In genomic region chr6:158110986-158111385, GRCh38 we compare ENCODE assay signal across 22 cellular contexts. TPM values are rescaled to one million over a fixed set of nuclear protein-coding genes. Genes with fewer than 3 reads are reported as not detected.
A peak's percentile ranks its signal among the peaks of the same experiment; 100 is the strongest.
DNase-seq lines count a peak whose midpoint lies in the region; ATAC-seq, FAIRE-seq and TF ChIP-seq lines count a peak whose summit lies in the region.
"Had no signal": no experiment of that assay in that cellular context is flagged by ENCODE, and none has a peak within 500 bp of the region (broad histone marks: within the 10 kb centered on the region; RNA-seq: fewer than 3 reads in every experiment).

No MANE protein-coding gene starts in this region.

- no peak for TF ChIP-seq POLR2A in HepG2 (IDR thresholded peaks at IDR 0.05; ENCODE audit: insufficient read depth in 1 of 2, low read depth in 2 of 2, low read length in 2 of 2)
- TF ChIP-seq POLR2A in right lobe of liver (IDR thresholded peaks at IDR 0.05): no peak
- no peak for TF ChIP-seq POLR2A in tibial nerve (IDR thresholded peaks at IDR 0.05)
- no peak for TF ChIP-seq POLR2A in gastrocnemius medialis (IDR thresholded peaks at IDR 0.05)

- H2BK5ac ChIP-seq in mesendoderm (ENCODE audit: low read length): no peak overlapping the region

- no peak overlapping the region for H3K18ac ChIP-seq in mesendoderm (ENCODE audit: low read length)

- H2BK120ac ChIP-seq in mesendoderm (ENCODE audit: low read depth, low read length): no peak overlapping the region

- H3K4me1 ChIP-seq in HepG2 (ENCODE audit: insufficient read depth, low read length) (peaks cover 10% of the 10 kb centered on the region), right lobe of liver (no peaks in the 10 kb centered on the region), mesendoderm (ENCODE audit: control insufficient read depth, low read depth, low read length) (no peaks in the 10 kb centered on the region), tibial nerve (no peaks in the 10 kb centered on the region), gastrocnemius medialis (no peaks in the 10 kb centered on the region)
- H3K4me1 ChIP-seq: A549, BLaER1 had no signal

- H3K4me3 ChIP-seq in HepG2 (replicated peaks in 1 of 3; ENCODE audit: insufficient read depth in 1 of 3, low read depth in 2 of 3, low read length in 3 of 3): no peak overlapping the region
- no peak overlapping the region for H3K4me3 ChIP-seq in right lobe of liver
- no peak overlapping the region for H3K4me3 ChIP-seq in mesendoderm (ENCODE audit: low read length)
- H3K4me3 ChIP-seq in tibial nerve: no peak overlapping the region
- no peak overlapping the region for H3K4me3 ChIP-seq in gastrocnemius medialis
- H3K4me3 ChIP-seq: A549, BLaER1, GM12878 had no signal

- FAIRE-seq in HepG2 (lab: Jason Lieb, UNC): no peak
- FAIRE-seq: A549, GM12878, GM19239, H1 had no signal

- H3K4me2 ChIP-seq in HepG2 (ENCODE audit: low read depth, low read length) (no peak overlapping the region), mesendoderm (ENCODE audit: low read length) (no peak overlapping the region)
- H3K4me2 ChIP-seq: A549, BLaER1 had no signal

- no peak overlapping the region for H3K27ac ChIP-seq in HepG2 (ENCODE audit: extremely low read length, insufficient read depth, low read length)
- H3K27ac ChIP-seq in right lobe of liver: no peak overlapping the region
- no peak overlapping the region for H3K27ac ChIP-seq in mesendoderm (ENCODE audit: low read depth, low read length)
- H3K27ac ChIP-seq in tibial nerve: no peak overlapping the region
- H3K27ac ChIP-seq in gastrocnemius medialis: no peak overlapping the region
- H3K27ac ChIP-seq: 22Rv1, A549, BLaER1 had no signal

- in situ Hi-C loops in HepG2 (cut with HindIII; ENCODE audit: extremely low pct_ligation_motif_present, low pct_unique_long_range_greater_than_20kb) (no loop called here), gastrocnemius medialis (cut with MboI; ENCODE audit: low sequenced_read_pairs in 4 of 4) (no loop called here)

- ATAC-seq in HepG2 (peak; percentile 5; the same call in 1 of the 3 replicates), right lobe of liver (no peak), HG02938 (IDR thresholded peaks at IDR 0.05; ENCODE audit: unreplicated experiment) (no peak), gastrocnemius medialis (no peak)
- ATAC-seq: A549, GM12878 had no signal

- DNase-seq in HepG2 (ENCODE audit: low spot score): no peak
- no peak for DNase-seq in right lobe of liver
- peak; percentile 40 for DNase-seq in globus pallidus (ENCODE audit: low spot score)
- DNase-seq in mesendoderm: peak; percentile 3
- no peak for DNase-seq in tibial nerve (ENCODE audit: low spot score in 2 of 2)
- no peak for DNase-seq in gastrocnemius medialis
- DNase-seq in NCI-H1092 treated with DMSO at 0.1 percent for 48 hours (lab: John Stamatoyannopoulos, UW): no peak
- DNase-seq: AML-193; Calu3; CD4-positive, alpha-beta memory T cell; DMS 273 treated with DMSO at 0.1 percent for 48 hours; DMS53; DND-41; EL; H9 had no signal

- H3K9me3 ChIP-seq in HepG2 (ENCODE audit: low read length): no peaks in the 10 kb centered on the region
- no peaks in the 10 kb centered on the region for H3K9me3 ChIP-seq in right lobe of liver
- H3K9me3 ChIP-seq in tibial nerve: no peaks in the 10 kb centered on the region
- H3K9me3 ChIP-seq in gastrocnemius medialis: no peaks in the 10 kb centered on the region
- H3K9me3 ChIP-seq: A549, BLaER1 had no signal

- H3K9ac ChIP-seq in HepG2 (ENCODE audit: insufficient read depth, low read depth, low read length) (no peak overlapping the region), mesendoderm (ENCODE audit: low read length) (no peak overlapping the region)
- H3K9ac ChIP-seq: BLaER1 had no signal

- H3K27me3 ChIP-seq in HepG2 (ENCODE audit: control insufficient read depth in 1 of 2, insufficient read depth in 2 of 2, low read length in 2 of 2): no peaks in the 10 kb centered on the region
- no peaks in the 10 kb centered on the region for H3K27me3 ChIP-seq in right lobe of liver
- no peaks in the 10 kb centered on the region for H3K27me3 ChIP-seq in mesendoderm (ENCODE audit: insufficient read depth, low read length, poor library complexity)
- H3K27me3 ChIP-seq in tibial nerve: no peaks in the 10 kb centered on the region
- H3K27me3 ChIP-seq in gastrocnemius medialis: no peaks in the 10 kb centered on the region
- H3K27me3 ChIP-seq: BLaER1 had no signal

- no peak overlapping the region for H3K56ac ChIP-seq in mesendoderm (ENCODE audit: low read length)

- TF ChIP-seq EP300 in HepG2 (IDR thresholded peaks at IDR 0.05; ENCODE audit: low read depth in 2 of 2, low read length in 2 of 2): no peak
- TF ChIP-seq EP300 in HepG2 (CRISPR knock-in tag; IDR thresholded peaks at IDR 0.05; ENCODE audit: borderline replicate concordance): no peak
- no peak for TF ChIP-seq EP300 in tibial nerve (IDR thresholded peaks at IDR 0.05)

- no TSS peak for BruUV-seq in HepG2 (replicated peaks; lab: Mats Ljungman, UMichigan)

- H3K36me3 ChIP-seq in HepG2 (replicated peaks in 1 of 2; ENCODE audit: control insufficient read depth in 1 of 2, insufficient read depth in 2 of 2, low read length in 2 of 2) (peaks cover 0 to 5% of the 10 kb centered on the region in 2 experiments; a peak in 2 of 5 replicates), right lobe of liver (peaks cover 0 to 2% (median 0%) of the 10 kb centered on the region in 4 donors), mesendoderm (ENCODE audit: control insufficient read depth, insufficient read depth, low read length) (no peaks in the 10 kb centered on the region), tibial nerve (peaks cover 0 to 74% (median 0%) of the 10 kb centered on the region in 3 donors), gastrocnemius medialis (peaks cover 0 to 50% of the 10 kb centered on the region in 2 donors)

- CTCF ChIA-PET in HepG2 (lab: Yijun Ruan, JAX; ENCODE audit: low intra/inter-chr PET ratio, low total read pairs): no interaction called here

- no peak overlapping the region for H4K5ac ChIP-seq in mesendoderm (ENCODE audit: low read length)

- intact Hi-C loops in HepG2 (cut with micrococcal nuclease; ENCODE audit: unreplicated experiment): no loop called here
- intact Hi-C loops in right lobe of liver (cut with DNase I): no loop called here
- intact Hi-C loops in gastrocnemius medialis (cut with DNase I; ENCODE audit: low total_unique reads): no loop called here

- POLR2A ChIA-PET in HepG2 (lab: Yijun Ruan, JAX): no interaction called here

- no peak for TF ChIP-seq RAD21 in HepG2 (CRISPR knock-in tag; IDR thresholded peaks at IDR 0.05)

- no peak overlapping the region for H4K8ac ChIP-seq in mesendoderm (ENCODE audit: low read depth, low read length)

- TF ChIP-seq CTCF in HepG2 (CRISPR knock-in tag; IDR thresholded peaks at IDR 0.05) (no peak), right lobe of liver (IDR thresholded peaks at IDR 0.05) (no peak), tibial nerve (IDR thresholded peaks at IDR 0.05) (no peak), gastrocnemius medialis (IDR thresholded peaks at IDR 0.05 in 4 of 5, conservative IDR thresholded peaks at IDR 0.05 in 1 of 5) (no peak)

- H3K79me2 ChIP-seq in HepG2 (ENCODE audit: insufficient read depth, low read length): no peaks in the 10 kb centered on the region
- no peaks in the 10 kb centered on the region for H3K79me2 ChIP-seq in mesendoderm (ENCODE audit: control insufficient read depth, insufficient read depth, low read length)

- no peak overlapping the region for H3K23ac ChIP-seq in mesendoderm (ENCODE audit: low read length)

- no peaks in the 10 kb centered on the region for H4K20me1 ChIP-seq in HepG2 (ENCODE audit: insufficient read depth, low read length)
- H4K20me1 ChIP-seq: BLaER1 had no signal

- H2AFZ ChIP-seq in HepG2 (ENCODE audit: low read length): no peak overlapping the region

- no peaks in the 10 kb centered on the region for H3K79me1 ChIP-seq in mesendoderm (ENCODE audit: low read length)

- no peak overlapping the region for H2BK15ac ChIP-seq in mesendoderm (replicated peaks; ENCODE audit: low read depth)

- no peak overlapping the region for H2AK5ac ChIP-seq in mesendoderm (ENCODE audit: low read length)

- 91% methylated on average over 5 of the region's 5 CpGs for WGBS in HepG2 (ENCODE audit: low lambda C conversion rate)
- WGBS in right lobe of liver (ENCODE audit: insufficient coverage, low coverage, low lambda C conversion rate, missing lambda C conversion rate): 90% methylated on average over 4 of the region's 5 CpGs
- WGBS in mesendoderm (ENCODE audit: extremely low coverage, insufficient coverage, low lambda C conversion rate): no CpG with 5 or more reads among the region's 5 CpGs
- 68 to 79% methylated on average over 5 of the region's 5 CpGs for WGBS in tibial nerve, 2 donors

- no peak overlapping the region for H3K4ac ChIP-seq in mesendoderm (ENCODE audit: low read depth, low read length)

RNA-seq across cellular contexts. Expression of gene SERAC1, which starts 57.1 kb away (rescaled TPM):
- total RNA-seq in HepG2 (2016; rRNA removed; fragmentation: Illumina TruSeq; extraction: Trizol) (8.1 and 9.6 TPM in 2 replicates), right lobe of liver (1 to 10 TPM; 3.0 to 5.1 (median 4.4) TPM), tibial nerve (1 to 10 TPM; 4.7 to 9.6 (median 6.2) TPM), gastrocnemius medialis (10 to 100 TPM in 2 of 4 donors, 1 to 10 TPM in 2; 8.1 to 15.5 (median 11.5) TPM)
- 1.6 and 2.3 TPM in 2 replicates for total RNA-seq in HepG2 (2016; cell fraction: cytosol; rRNA removed; fragmentation: Illumina TruSeq; extraction: Trizol; ENCODE audit: low read depth)
- total RNA-seq in HepG2 (2016; cell fraction: insoluble cytoplasmic fraction; rRNA removed; fragmentation: Illumina TruSeq; extraction: Trizol): 7.7 and 9.8 TPM in 2 replicates
- total RNA-seq in HepG2 (2016; cell fraction: membrane; rRNA removed; fragmentation: Illumina TruSeq; extraction: Trizol): 3.9 and 4.2 TPM in 2 replicates
- total RNA-seq in HepG2 (2016; cell fraction: nucleus; rRNA removed; fragmentation: Illumina TruSeq; extraction: Trizol): 7.4 and 8.9 TPM in 2 replicates
- polyA plus RNA-seq in HepG2 (2011; rRNA removed): 4.5 and 5.5 TPM in 2 replicates
- polyA plus RNA-seq in HepG2 (2011; cell fraction: cytosol; rRNA removed): 2.2 and 4.5 TPM in 2 replicates
- polyA plus RNA-seq in HepG2 (2011; cell fraction: nucleus; rRNA removed): 4.5 and 5.0 TPM in 2 replicates
- polyA plus RNA-seq in HepG2 (2012): 5.7 and 6.2 TPM in 2 replicates
- polyA plus RNA-seq in HepG2 (2016; cell fraction: cytosol; fragmentation: Illumina TruSeq; extraction: Trizol; ENCODE audit: low read depth): 0.77 and 0.81 TPM in 2 replicates
- polyA plus RNA-seq in HepG2 (2016; cell fraction: insoluble cytoplasmic fraction; fragmentation: Illumina TruSeq; extraction: Trizol; ENCODE audit: low read depth): 6.7 and 7.8 TPM in 2 replicates
- polyA plus RNA-seq in HepG2 (2016; cell fraction: membrane; fragmentation: Illumina TruSeq; extraction: Trizol; ENCODE audit: low read depth): 2.3 TPM in 2 replicates
- 10.6 and 11.6 TPM in 2 replicates for polyA plus RNA-seq in HepG2 (2016; cell fraction: nucleus; fragmentation: Illumina TruSeq; extraction: Trizol; ENCODE audit: insufficient read depth, low read depth)
- 1.2 and 2.3 TPM in 2 replicates for polyA minus RNA-seq in HepG2 (2011; rRNA and poly(A)+ RNA removed; ENCODE audit: low replicate concordance)
- polyA minus RNA-seq in HepG2 (2011; cell fraction: cytosol; rRNA and poly(A)+ RNA removed): 3.6 and 3.9 TPM in 2 replicates
- 9.7 and 11.6 TPM in 2 replicates for polyA minus RNA-seq in HepG2 (2011; cell fraction: nucleus; rRNA and poly(A)+ RNA removed)
- 6.2 TPM for polyA plus RNA-seq in mesendoderm (2013, experiment 1 of 2)
- polyA plus RNA-seq in mesendoderm (2013, experiment 2 of 2): 6.3 TPM

RNA-seq across cellular contexts. Expression of gene GTF2H5, which starts 57.2 kb away (rescaled TPM):
- 45.9 and 68.0 TPM in 2 replicates for total RNA-seq in HepG2 (2016; rRNA removed; fragmentation: Illumina TruSeq; extraction: Trizol)
- 28.7 and 36.7 TPM in 2 replicates for total RNA-seq in HepG2 (2016; cell fraction: cytosol; rRNA removed; fragmentation: Illumina TruSeq; extraction: Trizol; ENCODE audit: low read depth)
- 49.0 and 71.1 TPM in 2 replicates for total RNA-seq in HepG2 (2016; cell fraction: insoluble cytoplasmic fraction; rRNA removed; fragmentation: Illumina TruSeq; extraction: Trizol)
- total RNA-seq in HepG2 (2016; cell fraction: membrane; rRNA removed; fragmentation: Illumina TruSeq; extraction: Trizol): 36.3 and 42.5 TPM in 2 replicates
- 15.2 and 16.4 TPM in 2 replicates for total RNA-seq in HepG2 (2016; cell fraction: nucleus; rRNA removed; fragmentation: Illumina TruSeq; extraction: Trizol)
- polyA plus RNA-seq in HepG2 (2011; rRNA removed): 5.0 and 7.4 TPM in 2 replicates
- 3.1 and 4.2 TPM in 2 replicates for polyA plus RNA-seq in HepG2 (2011; cell fraction: cytosol; rRNA removed)
- 1.3 and 1.5 TPM in 2 replicates for polyA plus RNA-seq in HepG2 (2011; cell fraction: nucleus; rRNA removed)
- polyA plus RNA-seq in HepG2 (2012): 12.3 and 19.5 TPM in 2 replicates
- polyA plus RNA-seq in HepG2 (2016; cell fraction: cytosol; fragmentation: Illumina TruSeq; extraction: Trizol; ENCODE audit: low read depth): 33.3 and 41.1 TPM in 2 replicates
- 68.1 and 71.8 TPM in 2 replicates for polyA plus RNA-seq in HepG2 (2016; cell fraction: insoluble cytoplasmic fraction; fragmentation: Illumina TruSeq; extraction: Trizol; ENCODE audit: low read depth)
- polyA plus RNA-seq in HepG2 (2016; cell fraction: membrane; fragmentation: Illumina TruSeq; extraction: Trizol; ENCODE audit: low read depth): 37.1 and 41.1 TPM in 2 replicates
- 29.2 and 31.1 TPM in 2 replicates for polyA plus RNA-seq in HepG2 (2016; cell fraction: nucleus; fragmentation: Illumina TruSeq; extraction: Trizol; ENCODE audit: insufficient read depth, low read depth)
- 1.1 TPM in 2 replicates for polyA minus RNA-seq in HepG2 (2011; rRNA and poly(A)+ RNA removed; ENCODE audit: low replicate concordance)
- 0.89 and 1.4 TPM in 2 replicates for polyA minus RNA-seq in HepG2 (2011; cell fraction: cytosol; rRNA and poly(A)+ RNA removed)
- 2.1 and 2.6 TPM in 2 replicates for polyA minus RNA-seq in HepG2 (2011; cell fraction: nucleus; rRNA and poly(A)+ RNA removed)
- 10 to 100 TPM in 4 of 6 experiments, 1 to 10 TPM in 2; 3.4 to 16.3 (median 11.8) TPM for total RNA-seq in right lobe of liver
- polyA plus RNA-seq in mesendoderm (2013, experiment 1 of 2): 21.3 TPM
- polyA plus RNA-seq in mesendoderm (2013, experiment 2 of 2): 20.4 TPM
- 1 to 10 TPM; 2.7 to 5.0 (median 3.9) TPM for total RNA-seq in tibial nerve
- 1 to 10 TPM; 4.4 to 9.7 (median 6.2) TPM for total RNA-seq in gastrocnemius medialis

Comparison
In these comparisons a context has a peak if more than half of its experiments do, and no peak if none do; other contexts are left out.
1. DNase-seq: peak in globus pallidus (single experiment) and mesendoderm (single experiment); none in HepG2 (single experiment), right lobe of liver (0 of 3), tibial nerve (0 of 2), gastrocnemius medialis (0 of 2) and NCI-H1092 treated with DMSO at 0.1 percent for 48 hours (single experiment).